3 cellular contexts compared by ENCODE assay signal in the genomic region with DNA sequence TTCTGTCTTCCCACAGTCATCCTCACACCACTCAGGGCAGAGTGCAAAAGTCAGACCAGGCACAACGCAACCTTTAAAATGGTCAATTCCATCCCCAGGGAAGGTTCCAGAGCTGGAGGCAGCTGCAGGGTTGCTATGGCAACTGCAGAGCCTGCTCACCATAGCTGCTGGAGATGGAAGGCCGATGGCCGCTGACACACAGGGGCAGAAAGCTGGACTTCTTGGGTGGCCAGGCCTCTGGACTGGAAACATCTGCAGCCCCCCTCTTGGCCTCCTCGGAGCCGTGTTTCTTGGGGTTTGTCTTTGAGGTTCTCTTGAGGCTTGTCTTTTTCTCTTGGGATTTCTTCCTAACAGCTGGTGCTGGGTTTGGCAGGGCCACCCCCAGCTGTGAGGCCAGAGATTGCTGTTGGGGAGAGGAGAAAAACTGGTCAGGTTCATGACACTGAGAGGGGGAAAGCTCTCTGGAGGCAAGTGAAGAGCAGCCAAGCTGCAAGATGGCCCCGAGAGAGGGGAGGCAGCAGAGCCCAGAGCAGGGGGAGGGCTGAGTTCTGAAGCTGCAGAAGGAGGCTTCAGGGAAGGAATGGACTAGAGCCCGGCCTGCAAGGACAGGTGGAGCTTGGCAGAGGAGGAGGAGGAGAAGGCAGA.
A peak's percentile ranks its signal among the peaks of the same experiment; 100 is the strongest.
TF ChIP-seq lines count a peak whose summit lies in the region.

No MANE protein-coding gene starts in this region.

TF ChIP-seq in HEK293, 187 proteins besides CTCF, POLR2A, EP300 and RAD21:
- no peak for TF ChIP-seq ZNF132 (tag by site-specific recombination; IDR thresholded peaks at IDR 0.05; ENCODE audit: borderline replicate concordance)
- no peak for TF ChIP-seq ZNF221 (tag by site-specific recombination; IDR thresholded peaks at IDR 0.05; ENCODE audit: borderline replicate concordance)
- no peak for TF ChIP-seq ZNF302 (tag by site-specific recombination; IDR thresholded peaks at IDR 0.05; ENCODE audit: low read depth)
- no peak for TF ChIP-seq ZNF211 (tag by site-specific recombination; IDR thresholded peaks at IDR 0.05; ENCODE audit: low read depth)
- TF ChIP-seq ZSCAN30 (tag by site-specific recombination; IDR thresholded peaks at IDR 0.05): no peak
- TF ChIP-seq ZNF747 (tag by site-specific recombination; IDR thresholded peaks at IDR 0.05): no peak
- TF ChIP-seq ZNF707 (tag by site-specific recombination; IDR thresholded peaks at IDR 0.05): no peak
- TF ChIP-seq OSR2 (tag by site-specific recombination; IDR thresholded peaks at IDR 0.05): no peak
- peak; percentile 45; the same call in 1 of the 2 replicates for TF ChIP-seq ZBTB17 (tag by site-specific recombination; IDR thresholded peaks at IDR 0.05)
- TF ChIP-seq, protein P1, sequence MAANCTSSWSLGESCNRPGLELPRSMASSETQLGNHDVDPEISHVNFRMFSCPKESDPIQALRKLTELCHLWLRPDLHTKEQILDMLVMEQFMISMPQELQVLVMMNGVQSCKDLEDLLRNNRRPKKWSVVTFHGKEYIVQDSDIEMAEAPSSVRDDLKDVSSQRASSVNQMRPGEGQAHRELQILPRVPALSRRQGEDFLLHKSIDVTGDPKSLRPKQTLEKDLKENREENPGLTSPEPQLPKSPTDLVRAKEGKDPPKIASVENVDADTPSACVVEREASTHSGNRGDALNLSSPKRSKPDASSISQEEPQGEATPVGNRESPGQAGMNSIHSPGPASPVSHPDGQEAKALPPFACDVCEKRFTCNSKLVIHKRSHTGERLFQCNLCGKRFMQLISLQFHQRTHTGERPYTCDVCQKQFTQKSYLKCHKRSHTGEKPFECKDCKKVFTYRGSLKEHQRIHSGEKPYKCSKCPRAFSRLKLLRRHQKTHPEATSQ (tag by site-specific recombination; IDR thresholded peaks at IDR 0.05): no peak
- TF ChIP-seq GLIS1 (tag by site-specific recombination; IDR thresholded peaks at IDR 0.05): peak; percentile 49; the same call in 1 of the 2 replicates
- TF ChIP-seq ZEB2 (tag by site-specific recombination; IDR thresholded peaks at IDR 0.05): no peak

TF ChIP-seq in H1, 55 proteins besides CTCF, POLR2A, EP300 and RAD21:
- TF ChIP-seq SIRT6 (IDR thresholded peaks at IDR 0.05; ENCODE audit: low read length): no peak

TF ChIP-seq in WTC11, 78 proteins besides CTCF, POLR2A, EP300 and RAD21:
- TF ChIP-seq, protein P2, sequence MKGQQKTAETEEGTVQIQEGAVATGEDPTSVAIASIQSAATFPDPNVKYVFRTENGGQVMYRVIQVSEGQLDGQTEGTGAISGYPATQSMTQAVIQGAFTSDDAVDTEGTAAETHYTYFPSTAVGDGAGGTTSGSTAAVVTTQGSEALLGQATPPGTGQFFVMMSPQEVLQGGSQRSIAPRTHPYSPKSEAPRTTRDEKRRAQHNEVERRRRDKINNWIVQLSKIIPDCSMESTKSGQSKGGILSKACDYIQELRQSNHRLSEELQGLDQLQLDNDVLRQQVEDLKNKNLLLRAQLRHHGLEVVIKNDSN (CRISPR knock-in tag; IDR thresholded peaks at IDR 0.05): no peak
